10 cellular contexts compared by ENCODE assay signal in genomic region chr22:20964799-20965103, GRCh38. TPM values are rescaled to one million over a fixed set of nuclear protein-coding genes. Genes with fewer than 3 reads are reported as not detected.
DNase-seq lines count a peak whose midpoint lies in the region; ATAC-seq and TF ChIP-seq lines count a peak whose summit lies in the region.
"Had no signal": no experiment of that assay in that cellular context is flagged by ENCODE, and none has a peak within 500 bp of the region (broad histone marks: within the 10 kb centered on the region; RNA-seq: fewer than 3 reads in every experiment).

No MANE protein-coding gene starts in this region.

- WGBS in GM23248 (ENCODE audit: low coverage in 1 of 2, low lambda C conversion rate in 2 of 2, missing lambda C conversion rate in 2 of 2), 2 experiments, result 6 to 8% methylated on average over 11 to 28 of the region's 28 CpGs

- peak overlapping the region; percentile 65 for H3K4me2 ChIP-seq in GM23248 (ENCODE audit: unreplicated experiment)

- H3K4me1 Mint-ChIP-seq in activated T-cell treated with anti-CD3 and anti-CD28 coated beads, Interleukin-2, amount 50 U/mL, for 24 hours (ENCODE audit: low read depth), result peaks cover 16% of the 10 kb centered on the region

- in situ Hi-C loops in GM23248 (cut with MboI), result no loop called here

- H2AFZ ChIP-seq in GM23248, result no peak overlapping the region

- no peaks in the 10 kb centered on the region for H3K4me1 ChIP-seq in GM23248 (ENCODE audit: insufficient read depth)
- no peaks in the 10 kb centered on the region for H3K4me1 ChIP-seq in rectal smooth muscle tissue (ENCODE audit: control insufficient read depth, insufficient read depth, low read length)

- H3K9me3 ChIP-seq in GM23248 (ENCODE audit: low read depth), result no peaks in the 10 kb centered on the region

- H3K9me2 ChIP-seq in GM23248 (ENCODE audit: insufficient read depth), result no peaks in the 10 kb centered on the region

- H3K9ac ChIP-seq in GM23248, result no peak overlapping the region
- H3K9ac ChIP-seq in rectal smooth muscle tissue (ENCODE audit: low read length), result no peak overlapping the region

- H3K4me3 ChIP-seq in GM23248 (peak overlapping the region; percentile 60), fibroblast of pulmonary artery (replicated peaks; ENCODE audit: low read depth, low read length) (peak overlapping the region; percentile 21), rectal smooth muscle tissue (ENCODE audit: low read length) (peak overlapping the region; percentile 30)

- DNase-seq in GM23248 (no peak), fibroblast of pulmonary artery (ENCODE audit: low read depth) (no peak), COR-L47 (lab: John Stamatoyannopoulos, UW) (no peak), NCI-H69 (lab: John Stamatoyannopoulos, UW) (no peak), SHP77 treated with DMSO at 0.1 percent for 48 hours (lab: John Stamatoyannopoulos, UW) (no peak)
- no peak for DNase-seq in activated T-cell treated with anti-CD3 and anti-CD28 coated beads, Interleukin-2, amount 50 U/mL, for 24 hours
- DNase-seq: head of caudate nucleus had no signal

- no peaks in the 10 kb centered on the region for H3F3A ChIP-seq in GM23248 (ENCODE audit: insufficient read depth)

- peaks cover 7% of the 10 kb centered on the region; the same call in 1 of the 2 replicates for H3K27me3 ChIP-seq in GM23248 (replicated peaks; ENCODE audit: insufficient read depth)
- no peaks in the 10 kb centered on the region for H3K27me3 ChIP-seq in rectal smooth muscle tissue (ENCODE audit: control insufficient read depth, insufficient read depth, low read length)

- no peaks in the 10 kb centered on the region for H3K36me3 Mint-ChIP-seq in activated T-cell treated with anti-CD3 and anti-CD28 coated beads, Interleukin-2, amount 50 U/mL, for 24 hours (ENCODE audit: low read depth)

- no peaks in the 10 kb centered on the region for H3K79me2 ChIP-seq in GM23248 (ENCODE audit: insufficient read depth)

- H3K27ac Mint-ChIP-seq in activated T-cell treated with anti-CD3 and anti-CD28 coated beads, Interleukin-2, amount 50 U/mL, for 24 hours, result no peak overlapping the region

- H4K20me1 ChIP-seq in GM23248 (ENCODE audit: insufficient read depth), result no peaks in the 10 kb centered on the region

- no peak for TF ChIP-seq CTCF in fibroblast of pulmonary artery (IDR thresholded peaks at IDR 0.05; ENCODE audit: low read length, missing control alignments)

- no peak for ATAC-seq in HG03039 (IDR thresholded peaks at IDR 0.05; ENCODE audit: unreplicated experiment)
- ATAC-seq: Panc1 had no signal

- H3K27ac ChIP-seq in GM23248, result no peak overlapping the region
- H3K27ac ChIP-seq in rectal smooth muscle tissue (ENCODE audit: low read depth, low read length), result no peak overlapping the region

- H3K36me3 ChIP-seq in GM23248 (ENCODE audit: low read depth) (no peaks in the 10 kb centered on the region), rectal smooth muscle tissue (ENCODE audit: control insufficient read depth, insufficient read depth, low read length) (no peaks in the 10 kb centered on the region)

- H3K4me3 Mint-ChIP-seq in activated T-cell treated with anti-CD3 and anti-CD28 coated beads, Interleukin-2, amount 50 U/mL, for 24 hours, result peak overlapping the region; percentile 67

- no peaks in the 10 kb centered on the region for H3K9me3 Mint-ChIP-seq in activated T-cell treated with anti-CD3 and anti-CD28 coated beads, Interleukin-2, amount 50 U/mL, for 24 hours

- peaks cover 30% of the 10 kb centered on the region for H3K27me3 Mint-ChIP-seq in activated T-cell treated with anti-CD3 and anti-CD28 coated beads, Interleukin-2, amount 50 U/mL, for 24 hours

RNA-seq across cellular contexts. Expression of gene AIFM3, which starts 2.3 kb away (rescaled TPM):
- 0.65 TPM in 1 of 2 replicates, not detected in the other for total RNA-seq in GM23248 (2014; rRNA removed; shearing (Covaris generic))
- 0.16 TPM in 1 of 2 replicates, not detected in the other for polyA plus RNA-seq in GM23248 (2016; fragmentation: Nextera tagmentation; extraction: Ambion mirVana)

RNA-seq across cellular contexts. Expression of gene LZTR1, which starts 17.3 kb away (rescaled TPM):
- total RNA-seq in GM23248 (2014; rRNA removed; shearing (Covaris generic)), result 71.5 and 80.1 TPM in 2 replicates
- 26.8 and 29.7 TPM in 2 replicates for polyA plus RNA-seq in GM23248 (2016; fragmentation: Nextera tagmentation; extraction: Ambion mirVana)

RNA-seq across cellular contexts. Expression of gene THAP7, which starts 37.2 kb away (rescaled TPM):
- total RNA-seq in GM23248 (2014; rRNA removed; shearing (Covaris generic)), result 19.5 and 27.5 TPM in 2 replicates
- polyA plus RNA-seq in GM23248 (2016; fragmentation: Nextera tagmentation; extraction: Ambion mirVana), result 32.5 and 34.0 TPM in 2 replicates

RNA-seq across cellular contexts. Expression of gene CRKL, which starts 47.5 kb away (rescaled TPM):
- 39.8 and 42.5 TPM in 2 replicates for total RNA-seq in GM23248 (2014; rRNA removed; shearing (Covaris generic))
- polyA plus RNA-seq in GM23248 (2016; fragmentation: Nextera tagmentation; extraction: Ambion mirVana), result 26.7 and 27.1 TPM in 2 replicates

RNA-seq across cellular contexts. Expression of gene P2RX6, which starts 50.2 kb away (rescaled TPM):
- 1.6 TPM in 2 replicates for total RNA-seq in GM23248 (2014; rRNA removed; shearing (Covaris generic))
- polyA plus RNA-seq in GM23248 (2016; fragmentation: Nextera tagmentation; extraction: Ambion mirVana), result 2.2 and 2.4 TPM in 2 replicates
